Comparison of ENCODE assay signal across 8 cellular contexts in genomic region chr13:43785681-43786471, GRCh38. TPM values are rescaled to one million over a fixed set of nuclear protein-coding genes. Genes with fewer than 3 reads are reported as not detected.
A peak's percentile ranks its signal among the peaks of the same experiment; 100 is the strongest.
DNase-seq lines count a peak whose midpoint lies in the region; ATAC-seq and TF ChIP-seq lines count a peak whose summit lies in the region.

No MANE protein-coding gene starts in this region.

- TF ChIP-seq CTCF in CD8-positive, alpha-beta T cell (IDR thresholded peaks at IDR 0.05) = no peak
- TF ChIP-seq CTCF in RWPE2 (IDR thresholded peaks at IDR 0.05; ENCODE audit: poor library complexity, severe bottlenecking) (no peak), gastrocnemius medialis (IDR thresholded peaks at IDR 0.05 in 4 of 5, conservative IDR thresholded peaks at IDR 0.05 in 1 of 5) (no peak)

- no peaks in the 10 kb centered on the region for H3K4me1 ChIP-seq in CD8-positive, alpha-beta T cell (ENCODE audit: insufficient read depth, low read length)
- H3K4me1 ChIP-seq in RWPE2 (ENCODE audit: insufficient read depth, poor library complexity, severe bottlenecking) (peaks cover 6% of the 10 kb centered on the region), gastrocnemius medialis (peaks cover 9 to 21% of the 10 kb centered on the region in 2 donors)

- peak overlapping the region; percentile 19 for H3K4me3 ChIP-seq in CD8-positive, alpha-beta T cell (ENCODE audit: low read depth, low read length)
- H3K4me3 ChIP-seq in RWPE2 (ENCODE audit: severe bottlenecking) = peak overlapping the region; percentile 39
- H3K4me3 ChIP-seq in gastrocnemius medialis = peak overlapping the region; percentile 60 to 90 (median 68)

- no peaks in the 10 kb centered on the region for H3K27me3 ChIP-seq in CD8-positive, alpha-beta T cell (ENCODE audit: insufficient read depth, low read length)
- H3K27me3 ChIP-seq in RWPE2 (ENCODE audit: insufficient read depth, poor library complexity, severe bottlenecking) = no peaks in the 10 kb centered on the region
- peaks cover 0 to 4% (median 0%) of the 10 kb centered on the region in 3 donors for H3K27me3 ChIP-seq in gastrocnemius medialis

- DNase-seq in CD8-positive, alpha-beta T cell = no peak
- peak; percentile 79 for DNase-seq in HEK293T (ENCODE audit: extremely low spot score)
- DNase-seq in RWPE2 (ENCODE audit: low spot score) = peak; percentile 63
- no peak for DNase-seq in central memory CD8-positive, alpha-beta T cell (ENCODE audit: low spot score in 2 of 2)
- peak; percentile 75 for DNase-seq in iPS-NIHi7 (ENCODE audit: extremely low spot score)
- peak; percentile 67 to 83 for DNase-seq in gastrocnemius medialis

- no peaks in the 10 kb centered on the region for H3K36me3 Mint-ChIP-seq in CD8-positive, alpha-beta T cell
- no peaks in the 10 kb centered on the region for H3K36me3 Mint-ChIP-seq in central memory CD8-positive, alpha-beta T cell (ENCODE audit: insufficient read depth)

- H3K4me1 Mint-ChIP-seq in CD8-positive, alpha-beta T cell (ENCODE audit: low read depth) = peaks cover 16% of the 10 kb centered on the region
- peaks cover 8% of the 10 kb centered on the region for H3K4me1 Mint-ChIP-seq in central memory CD8-positive, alpha-beta T cell

- H3K9me3 ChIP-seq in CD8-positive, alpha-beta T cell (ENCODE audit: low read length) = no peaks in the 10 kb centered on the region
- no peaks in the 10 kb centered on the region for H3K9me3 ChIP-seq in RWPE2 (ENCODE audit: severe bottlenecking)
- H3K9me3 ChIP-seq in gastrocnemius medialis = no peaks in the 10 kb centered on the region

- no peak overlapping the region for H3K27ac ChIP-seq in CD8-positive, alpha-beta T cell (ENCODE audit: low read depth, low read length)
- no peak overlapping the region for H3K27ac ChIP-seq in RWPE2 (ENCODE audit: poor library complexity, severe bottlenecking)
- peak overlapping the region; percentile 63 to 74 (median 70) for H3K27ac ChIP-seq in gastrocnemius medialis

- no peaks in the 10 kb centered on the region for H3K36me3 ChIP-seq in CD8-positive, alpha-beta T cell (ENCODE audit: insufficient read depth, low read length)
- H3K36me3 ChIP-seq in RWPE2 (ENCODE audit: low read depth) (no peaks in the 10 kb centered on the region), gastrocnemius medialis (no peaks in the 10 kb centered on the region)

- POLR2A ChIA-PET in CD8-positive, alpha-beta T cell (lab: Charles Lee) = no interaction called here
- POLR2A ChIA-PET in HEK293T (lab: Yijun Ruan, JAX) = no interaction called here

- CTCF ChIA-PET in CD8-positive, alpha-beta T cell (lab: Charles Lee) = no interaction called here
- CTCF ChIA-PET in HEK293T (lab: Yijun Ruan, JAX) = no interaction called here

- intact Hi-C loops in CD8-positive, alpha-beta T cell (cut with DNase I, micrococcal nuclease) = no loop called here
- intact Hi-C loops in gastrocnemius medialis (cut with DNase I; ENCODE audit: low total_unique reads) = loop anchor here (5.0 to 10.0 kb wide), 2 partner anchors 351 to 484 kb away; no protein-coding TSS in a partner anchor

- ATAC-seq in CD8-positive, alpha-beta T cell = no peak
- peak; percentile 59 for ATAC-seq in RWPE2 (ENCODE audit: low read depth)
- no peak for ATAC-seq in central memory CD8-positive, alpha-beta T cell (replicated peaks; ENCODE audit: extremely low read depth, poor library complexity, severe bottlenecking)
- ATAC-seq in gastrocnemius medialis = peak; percentile 72
- no peak for ATAC-seq in GM21423 (IDR thresholded peaks at IDR 0.05; ENCODE audit: unreplicated experiment)
- ATAC-seq in HG02885 (IDR thresholded peaks at IDR 0.05; ENCODE audit: poor library complexity, unreplicated experiment) = no peak

- in situ Hi-C loops in gastrocnemius medialis (cut with MboI; ENCODE audit: low sequenced_read_pairs in 4 of 4) = loop anchor here in 1 of 4 donors (25.0 kb wide), 1 partner anchor 474 kb away; no protein-coding TSS in a partner anchor

- no peak for TF ChIP-seq POLR2A in gastrocnemius medialis (IDR thresholded peaks at IDR 0.05)

- peaks cover 37% of the 10 kb centered on the region for H3K27me3 Mint-ChIP-seq in CD8-positive, alpha-beta T cell (ENCODE audit: low read depth)
- H3K27me3 Mint-ChIP-seq in central memory CD8-positive, alpha-beta T cell = peaks cover 45% of the 10 kb centered on the region

- no peaks in the 10 kb centered on the region for H3K9me3 Mint-ChIP-seq in CD8-positive, alpha-beta T cell
- H3K9me3 Mint-ChIP-seq in central memory CD8-positive, alpha-beta T cell = no peaks in the 10 kb centered on the region

- no peak overlapping the region for H3K27ac Mint-ChIP-seq in CD8-positive, alpha-beta T cell
- H3K27ac Mint-ChIP-seq in central memory CD8-positive, alpha-beta T cell (ENCODE audit: low read depth) = no peak overlapping the region

- peak overlapping the region; percentile 80 for H3K4me3 Mint-ChIP-seq in CD8-positive, alpha-beta T cell
- H3K4me3 Mint-ChIP-seq in central memory CD8-positive, alpha-beta T cell = peak overlapping the region; percentile 79

TF ChIP-seq in HEK293T, 16 proteins besides CTCF, POLR2A, EP300 and RAD21:
- TF ChIP-seq TARDBP (IDR thresholded peaks at IDR 0.05) = no peak
- no peak for TF ChIP-seq ZNF384 (IDR thresholded peaks at IDR 0.05)
- TF ChIP-seq L3MBTL2 (conservative IDR thresholded peaks at IDR 0.05) = peak; percentile 95

RNA-seq across cellular contexts. Expression of gene ENOX1, which starts 0.9 kb away (rescaled TPM):
- not detected for total RNA-seq in CD8-positive, alpha-beta T cell
- total RNA-seq in gastrocnemius medialis = 1 to 10 TPM in 3 of 4 donors, under 1 TPM in 1; 0.46 to 3.5 (median 1.8) TPM

Comparison
In these comparisons a context has a peak if more than half of its experiments do, and no peak if none do; other contexts are left out.
1. ATAC-seq: peak in RWPE2 (single experiment) and gastrocnemius medialis (2 of 2); none in CD8-positive, alpha-beta T cell (single experiment), central memory CD8-positive, alpha-beta T cell (single experiment), GM21423 (single experiment) and HG02885 (single experiment).
2. DNase-seq: peak in HEK293T (single experiment), RWPE2 (single experiment), iPS-NIHi7 (single experiment) and gastrocnemius medialis (2 of 2); none in CD8-positive, alpha-beta T cell (0 of 7) and central memory CD8-positive, alpha-beta T cell (0 of 2).
3. H3K27ac ChIP-seq: peak in gastrocnemius medialis (4 of 4); none in CD8-positive, alpha-beta T cell (single experiment) and RWPE2 (single experiment).
4. Peak in every context shown above with its lines, with median percentiles within 50 percentile points of each other: H3K4me3 ChIP-seq.